Comparison of ENCODE assay signal across 13 cellular contexts in the genomic region with DNA sequence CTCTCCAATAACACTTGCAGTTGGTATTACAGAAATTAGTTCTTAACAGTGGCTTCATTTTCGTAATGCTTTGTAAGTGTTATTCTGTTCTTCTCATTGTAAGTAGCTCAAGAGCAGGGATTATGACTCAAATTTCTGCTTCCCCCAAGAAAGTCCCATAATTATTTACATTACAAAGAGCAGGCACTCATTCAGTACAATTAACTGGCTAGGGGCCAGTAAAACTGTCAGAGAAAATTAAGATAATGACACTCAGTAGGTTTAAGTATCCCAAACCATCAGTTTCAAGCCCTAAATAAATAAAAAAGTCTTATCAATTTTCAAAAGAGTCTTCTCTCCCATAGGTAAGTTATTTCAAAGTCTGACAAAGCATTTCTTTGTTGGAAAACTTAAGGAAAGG.
DNase-seq lines count a peak whose midpoint lies in the region; ATAC-seq and TF ChIP-seq lines count a peak whose summit lies in the region.
"Had no signal": no experiment of that assay in that cellular context is flagged by ENCODE, and none has a peak within 500 bp of the region (broad histone marks: within the 10 kb centered on the region; RNA-seq: fewer than 3 reads in every experiment).

No MANE protein-coding gene starts in this region.

- no peak overlapping the region for H3K4me3 Mint-ChIP-seq in mesothelial cell of epicardium

- ATAC-seq in GM18868 (IDR thresholded peaks at IDR 0.05; ENCODE audit: unreplicated experiment), result no peak

- peaks cover 4% of the 10 kb centered on the region for H3K9me3 Mint-ChIP-seq in mesothelial cell of epicardium

- no peaks in the 10 kb centered on the region for H3K27me3 Mint-ChIP-seq in mesothelial cell of epicardium (ENCODE audit: low read depth)

- peaks cover 34% of the 10 kb centered on the region for H3K36me3 Mint-ChIP-seq in mesothelial cell of epicardium

- peak overlapping the region; percentile 48 for H3K27ac Mint-ChIP-seq in mesothelial cell of epicardium

- DNase-seq in DMS79 treated with DMSO at 0.1 percent for 48 hours (lab: John Stamatoyannopoulos, UW) (peak; percentile 79), NCI-H128 (lab: John Stamatoyannopoulos, UW; ENCODE audit: unreplicated experiment) (peak; percentile 29), NCI-H524 treated with DMSO at 0.1 percent for 48 hours (lab: John Stamatoyannopoulos, UW) (peak; percentile 88), mesothelial cell of epicardium (ENCODE audit: low spot score in 2 of 2, unreplicated experiment in 2 of 2) (no peak), HT-29 (ENCODE audit: low spot score) (no peak), kidney tubule cell (ENCODE audit: low spot score) (no peak)
- DNase-seq in activated naive CD4-positive, alpha-beta T cell treated with anti-CD3 and anti-CD28 coated beads, Interleukin-2, amount 50 U/mL, for 16 hours, result no peak
- DNase-seq: Caco-2, DND-41, NCI-H2171, OCI-M1, SHP77 treated with DMSO at 0.1 percent for 48 hours had no signal

- TF ChIP-seq CTCF in mesothelial cell of epicardium (IDR thresholded peaks at IDR 0.05; ENCODE audit: unreplicated experiment), result no peak

- H3K4me1 Mint-ChIP-seq in mesothelial cell of epicardium, result peaks cover 21% of the 10 kb centered on the region

Comparison
In these comparisons a context has a peak if more than half of its experiments do, and no peak if none do; other contexts are left out.
1. DNase-seq: peak in DMS79 treated with DMSO at 0.1 percent for 48 hours (single experiment), NCI-H128 (single experiment) and NCI-H524 treated with DMSO at 0.1 percent for 48 hours (single experiment); none in mesothelial cell of epicardium (0 of 2), HT-29 (single experiment), activated naive CD4-positive, alpha-beta T cell treated with anti-CD3 and anti-CD28 coated beads, Interleukin-2, amount 50 U/mL, for 16 hours (single experiment) and kidney tubule cell (single experiment).